Comparison of ENCODE assay signal across 7 cellular contexts in genomic region chr17:59165933-59166342, GRCh38. TPM values are rescaled to one million over a fixed set of nuclear protein-coding genes. Genes with fewer than 3 reads are reported as not detected.
DNase-seq lines count a peak whose midpoint lies in the region; ATAC-seq and TF ChIP-seq lines count a peak whose summit lies in the region.

No MANE protein-coding gene starts in this region.

- H3K36me3 ChIP-seq in OCI-LY7 (ENCODE audit: insufficient read depth, low read length), result peaks cover 73% of the 10 kb centered on the region

- BruUV-seq in OCI-LY7 (replicated peaks; lab: Mats Ljungman, UMichigan), result no TSS peak

- H2AFZ ChIP-seq in OCI-LY7 (ENCODE audit: low read length), result no peak overlapping the region

- DNase-seq in GM03348 (ENCODE audit: low spot score) (peak; percentile 56), OCI-LY7 (ENCODE audit: low spot score) (peak; percentile 55), head of caudate nucleus (peak in 39 of 42 donors; percentile 13 to 87 (median 59))
- DNase-seq in activated naive CD4-positive, alpha-beta T cell treated with anti-CD3 and anti-CD28 coated beads for 36 hours, result peak; percentile 44
- peak; percentile 42 for DNase-seq in stimulated activated CD4-positive, alpha-beta T cell treated with anti-CD3 and anti-CD28 coated beads, Interleukin-15, amount 100 ng/mL, for 24 hours

- H3K4me3 Mint-ChIP-seq in activated naive CD4-positive, alpha-beta T cell treated with anti-CD3 and anti-CD28 coated beads for 36 hours, result no peak overlapping the region

- no peaks in the 10 kb centered on the region for H3K9me3 ChIP-seq in OCI-LY7 (ENCODE audit: low read length)

- peak overlapping the region; percentile 22 for H3K27ac ChIP-seq in OCI-LY7 (ENCODE audit: low read depth, low read length, poor library complexity, severe bottlenecking)

- POLR2A ChIA-PET in OCI-LY7 (lab: Charles Lee), result interaction anchor here (0.6 to 1.6 kb wide), 2 partner anchors 8 to 11 kb away, joined by 3 to 5 read pairs; partner anchors contain the start of genes PRR11 and SKA2

- H4K20me1 ChIP-seq in OCI-LY7 (ENCODE audit: insufficient read depth, low read length), result peaks cover 10% of the 10 kb centered on the region; the same call in 1 of the 2 replicates

- H3K4me2 ChIP-seq in OCI-LY7 (ENCODE audit: low read length), result peak overlapping the region; percentile 39; the same call in 1 of the 2 replicates

- peaks cover 95% of the 10 kb centered on the region for H3K79me2 ChIP-seq in OCI-LY7 (ENCODE audit: insufficient read depth, low read depth, low read length)

- no peak overlapping the region for H3K4me3 ChIP-seq in OCI-LY7 (ENCODE audit: low read depth, low read length, poor library complexity, severe bottlenecking)

- ATAC-seq in HG03095 (IDR thresholded peaks at IDR 0.05; ENCODE audit: unreplicated experiment) (peak; percentile 63), GM18870 (IDR thresholded peaks at IDR 0.05; ENCODE audit: unreplicated experiment) (no peak)

- H3K36me3 Mint-ChIP-seq in activated naive CD4-positive, alpha-beta T cell treated with anti-CD3 and anti-CD28 coated beads for 36 hours (ENCODE audit: low read depth), result peaks cover 3% of the 10 kb centered on the region

- H3K4me1 Mint-ChIP-seq in activated naive CD4-positive, alpha-beta T cell treated with anti-CD3 and anti-CD28 coated beads for 36 hours (ENCODE audit: low read depth), result peaks cover 3% of the 10 kb centered on the region

- intact Hi-C loops in OCI-LY7 (cut with micrococcal nuclease; ENCODE audit: unreplicated experiment) (no loop called here), head of caudate nucleus (cut with DNase I) (no loop called here)
- intact Hi-C loops in activated naive CD4-positive, alpha-beta T cell treated with anti-CD3 and anti-CD28 coated beads for 36 hours (cut with micrococcal nuclease), result no loop called here

- H3K4me1 ChIP-seq in OCI-LY7 (ENCODE audit: insufficient read depth, low read length, poor library complexity, severe bottlenecking), result peaks cover 11% of the 10 kb centered on the region

- H3K27ac Mint-ChIP-seq in activated naive CD4-positive, alpha-beta T cell treated with anti-CD3 and anti-CD28 coated beads for 36 hours, result no peak overlapping the region

- peak; percentile 83 for TF ChIP-seq CTCF in OCI-LY7 (conservative IDR thresholded peaks at IDR 0.05; ENCODE audit: low read length)

- no peaks in the 10 kb centered on the region for H3K9me3 Mint-ChIP-seq in activated naive CD4-positive, alpha-beta T cell treated with anti-CD3 and anti-CD28 coated beads for 36 hours

- H3K27me3 Mint-ChIP-seq in activated naive CD4-positive, alpha-beta T cell treated with anti-CD3 and anti-CD28 coated beads for 36 hours (ENCODE audit: low read depth), result no peaks in the 10 kb centered on the region

- CTCF ChIA-PET in OCI-LY7 (lab: Charles Lee; ENCODE audit: unreplicated experiment), result interaction anchor here (1.8 kb wide), 1 partner anchor 11 kb away, joined by 5 read pairs; the partner anchor contains the start of genes PRR11 and SKA2
- CTCF ChIA-PET in activated naive CD4-positive, alpha-beta T cell treated with anti-CD3 and anti-CD28 coated beads for 36 hours (lab: Charles Lee), result interaction anchor here (0.7 to 1.9 kb wide), 4 partner anchors 10 to 44 kb away, joined by 3 read pairs; partner anchors contain the start of genes PRR11 and SMG8

- no peaks in the 10 kb centered on the region for H3K9me2 ChIP-seq in OCI-LY7 (ENCODE audit: insufficient read depth, low read length)

RNA-seq across cellular contexts. Expression of gene PRR11, which starts 10.4 kb away (rescaled TPM):
- total RNA-seq in OCI-LY7 (2014; rRNA removed; shearing (Covaris generic)), result 21.9 and 27.3 TPM in 2 replicates
- 106 and 123 TPM in 2 replicates for total RNA-seq in OCI-LY7 (2022)
- 10 to 100 TPM; 77.4 to 82.1 TPM for total RNA-seq in activated naive CD4-positive, alpha-beta T cell treated with anti-CD3 and anti-CD28 coated beads for 36 hours

RNA-seq across cellular contexts. Expression of gene SKA2, which starts 11.0 kb away (rescaled TPM):
- total RNA-seq in OCI-LY7 (2014; rRNA removed; shearing (Covaris generic)), result 82.5 and 106 TPM in 2 replicates
- total RNA-seq in OCI-LY7 (2022), result 106 and 117 TPM in 2 replicates
- total RNA-seq in activated naive CD4-positive, alpha-beta T cell treated with anti-CD3 and anti-CD28 coated beads for 36 hours, result 10 to 100 TPM; 74.6 to 86.5 TPM

RNA-seq across cellular contexts. Expression of gene SMG8, which starts 43.9 kb away (rescaled TPM):
- 16.4 and 19.9 TPM in 2 replicates for total RNA-seq in OCI-LY7 (2014; rRNA removed; shearing (Covaris generic))
- 16.5 and 17.3 TPM in 2 replicates for total RNA-seq in OCI-LY7 (2022)
- total RNA-seq in activated naive CD4-positive, alpha-beta T cell treated with anti-CD3 and anti-CD28 coated beads for 36 hours, result 10 to 100 TPM; 11.1 to 11.9 TPM

RNA-seq across cellular contexts. Expression of gene GDPD1, which starts 54.4 kb away (rescaled TPM):
- total RNA-seq in OCI-LY7 (2014; rRNA removed; shearing (Covaris generic)), result 0.51 and 1.3 TPM in 2 replicates
- total RNA-seq in OCI-LY7 (2022), result 3.6 and 5.0 TPM in 2 replicates
- total RNA-seq in activated naive CD4-positive, alpha-beta T cell treated with anti-CD3 and anti-CD28 coated beads for 36 hours, result 1 to 10 TPM; 2.2 TPM

RNA-seq across cellular contexts. Expression of gene TRIM37, which starts 59.3 kb away (rescaled TPM):
- 32.7 and 35.4 TPM in 2 replicates for total RNA-seq in OCI-LY7 (2014; rRNA removed; shearing (Covaris generic))
- total RNA-seq in OCI-LY7 (2022), result 22.4 and 27.9 TPM in 2 replicates
- 10 to 100 TPM; 19.9 to 24.1 TPM for total RNA-seq in activated naive CD4-positive, alpha-beta T cell treated with anti-CD3 and anti-CD28 coated beads for 36 hours
